Comparison of ENCODE assay signal across 27 cellular contexts in the genomic region with DNA sequence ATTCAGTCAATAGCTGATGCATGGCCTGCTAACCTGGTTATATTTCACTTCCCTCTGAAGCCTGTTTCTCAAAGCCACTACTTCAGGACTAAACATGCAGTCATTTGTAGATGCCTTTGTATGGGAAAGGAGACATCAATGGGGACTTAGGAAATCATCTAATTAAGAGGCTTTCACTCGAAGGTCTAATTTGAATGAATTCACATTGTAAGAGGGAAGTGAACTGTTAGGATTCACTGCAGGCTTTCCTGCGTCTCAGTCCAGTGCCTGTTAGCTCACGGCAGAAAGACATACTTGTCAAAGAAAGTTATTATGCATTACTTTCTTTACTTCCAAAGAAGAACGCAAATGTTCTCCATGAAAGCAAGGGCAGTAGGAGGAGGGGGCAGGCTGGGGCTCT.
"Had no signal": no experiment of that assay in that cellular context is flagged by ENCODE, and none has a peak within 500 bp of the region (broad histone marks: within the 10 kb centered on the region; RNA-seq: fewer than 3 reads in every experiment).

No MANE protein-coding gene starts in this region.

- DNase-seq: natural killer cell; occipital lobe; ovary; posterior cingulate gyrus; psoas muscle; right cardiac atrium; right lobe of liver; sigmoid colon; small intestine; stimulated activated CD4-positive, alpha-beta T cell treated with anti-CD3 and anti-CD28 coated beads, Interleukin-15, amount 100 ng/mL, for 24 hours; stimulated activated CD4-positive, alpha-beta T cell treated with anti-CD3 and anti-CD28 coated beads, Interleukin-2, amount 100 ng/mL, for 24 hours; stimulated activated CD4-positive, alpha-beta T cell treated with anti-CD3 and anti-CD28 coated beads, Interleukin-2, amount 100 ng/mL, for 48 hours; stimulated activated CD4-positive, alpha-beta T cell treated with anti-CD3 and anti-CD28 coated beads, Interleukin-4, amount 100 ng/mL, for 24 hours; stimulated activated naive B cell treated with anti-CD40 and anti-IgM and Interleukin-4, amounts not matched to agents 10 μg/mL and 1 μg/mL and 100 μg/mL, for 72 hours; stimulated activated naive CD4-positive, alpha-beta T cell treated with Interleukin-2 at 50 U/mL for 16 hours; stomach; thyroid gland; trophoblast cell; upper lobe of left lung had no signal

- H3K9me3 ChIP-seq: ovary, psoas muscle, right lobe of liver, sigmoid colon, stomach, thoracic aorta, thyroid gland, tibial nerve, upper lobe of left lung, vagina had no signal

- H3K9ac ChIP-seq: parathyroid adenoma had no signal

- H3K4me1 ChIP-seq: parathyroid adenoma, psoas muscle, right lobe of liver, sigmoid colon, stomach, thyroid gland, tibial nerve, upper lobe of left lung, vagina had no signal

- H3K9me3 Mint-ChIP-seq: natural killer cell; nephron; stimulated activated effector memory CD8-positive, alpha-beta T cell treated with anti-CD3 and anti-CD28 coated beads, Interleukin-12 subunit alpha, Interleukin-12 subunit beta, amount 100 ng/mL, for 72 hours; stimulated activated naive B cell treated with anti-CD40 and anti-IgM and Interleukin-4, amounts not matched to agents 10 μg/mL and 1 μg/mL and 100 μg/mL, for 72 hours; stimulated activated naive CD8-positive, alpha-beta T cell treated with anti-CD3 and anti-CD28 coated beads, Interleukin-15, Interleukin-2, amounts not matched to agents 100 ng/mL and 50 ng/mL, for 24 hours had no signal

- H3K4me1 Mint-ChIP-seq: natural killer cell; nephron; stimulated activated effector memory CD8-positive, alpha-beta T cell treated with anti-CD3 and anti-CD28 coated beads, Interleukin-12 subunit alpha, Interleukin-12 subunit beta, amount 100 ng/mL, for 72 hours; stimulated activated naive B cell treated with anti-CD40 and anti-IgM and Interleukin-4, amounts not matched to agents 10 μg/mL and 1 μg/mL and 100 μg/mL, for 72 hours had no signal

- H2AFZ ChIP-seq: parathyroid adenoma had no signal

- H3K36me3 ChIP-seq: ovary, right lobe of liver, sigmoid colon, stomach, thoracic aorta, thyroid gland, tibial nerve, upper lobe of left lung, vagina had no signal

- H3K27ac Mint-ChIP-seq: natural killer cell; nephron; progenitor cell of endocrine pancreas; stimulated activated effector memory CD8-positive, alpha-beta T cell treated with anti-CD3 and anti-CD28 coated beads, Interleukin-12 subunit alpha, Interleukin-12 subunit beta, amount 100 ng/mL, for 72 hours; stimulated activated naive B cell treated with anti-CD40 and anti-IgM and Interleukin-4, amounts not matched to agents 10 μg/mL and 1 μg/mL and 100 μg/mL, for 72 hours; stimulated activated naive CD8-positive, alpha-beta T cell treated with anti-CD3 and anti-CD28 coated beads, Interleukin-15, Interleukin-2, amounts not matched to agents 100 ng/mL and 50 ng/mL, for 24 hours had no signal

- H3K4me3 Mint-ChIP-seq: natural killer cell; nephron; stimulated activated effector memory CD8-positive, alpha-beta T cell treated with anti-CD3 and anti-CD28 coated beads, Interleukin-12 subunit alpha, Interleukin-12 subunit beta, amount 100 ng/mL, for 72 hours; stimulated activated naive B cell treated with anti-CD40 and anti-IgM and Interleukin-4, amounts not matched to agents 10 μg/mL and 1 μg/mL and 100 μg/mL, for 72 hours; stimulated activated naive CD8-positive, alpha-beta T cell treated with anti-CD3 and anti-CD28 coated beads, Interleukin-15, Interleukin-2, amounts not matched to agents 100 ng/mL and 50 ng/mL, for 24 hours had no signal

- H3K27ac ChIP-seq: ovary, parathyroid adenoma, psoas muscle, right lobe of liver, sigmoid colon, stomach, thoracic aorta, thyroid gland, tibial nerve, upper lobe of left lung, vagina had no signal

- H3K27me3 Mint-ChIP-seq: progenitor cell of endocrine pancreas; stimulated activated naive CD8-positive, alpha-beta T cell treated with anti-CD3 and anti-CD28 coated beads, Interleukin-15, Interleukin-2, amounts not matched to agents 100 ng/mL and 50 ng/mL, for 24 hours had no signal

- ATAC-seq: natural killer cell; psoas muscle; right cardiac atrium; right lobe of liver; stimulated activated effector memory CD8-positive, alpha-beta T cell treated with anti-CD3 and anti-CD28 coated beads, Interleukin-12 subunit alpha, Interleukin-12 subunit beta, amount 100 ng/mL, for 72 hours; stimulated activated naive B cell treated with anti-CD40 and anti-IgM and Interleukin-4, amounts not matched to agents 10 μg/mL and 1 μg/mL and 100 μg/mL, for 72 hours had no signal

- H3K36me3 Mint-ChIP-seq: natural killer cell; stimulated activated effector memory CD8-positive, alpha-beta T cell treated with anti-CD3 and anti-CD28 coated beads, Interleukin-12 subunit alpha, Interleukin-12 subunit beta, amount 100 ng/mL, for 72 hours; stimulated activated naive B cell treated with anti-CD40 and anti-IgM and Interleukin-4, amounts not matched to agents 10 μg/mL and 1 μg/mL and 100 μg/mL, for 72 hours had no signal

- H3K79me2 ChIP-seq: parathyroid adenoma had no signal

- H3K4me3 ChIP-seq: ovary, psoas muscle, right lobe of liver, sigmoid colon, stomach, thoracic aorta, thyroid gland, tibial nerve, upper lobe of left lung, vagina had no signal

- H3K27me3 ChIP-seq: ovary, right lobe of liver, sigmoid colon, stomach, thyroid gland, tibial nerve, upper lobe of left lung, vagina had no signal
